In genomic region chr11:33802414-33802950, GRCh38 we compare ENCODE assay signal across 2 cellular contexts.
TF ChIP-seq lines count a peak whose summit lies in the region.

No MANE protein-coding gene starts in this region.

TF ChIP-seq in HCT116, 20 proteins besides CTCF, POLR2A, EP300 and RAD21 (continued from another document):
- TF ChIP-seq ZBTB33 (IDR thresholded peaks at IDR 0.05; ENCODE audit: extremely low read depth, insufficient replicate concordance, low read length) (peak; percentile 24), POLR2AphosphoS5 (IDR thresholded peaks at IDR 0.05; ENCODE audit: low read depth, low read length) (peak; percentile 46; the same call in 1 of the 2 replicates), YY1 (IDR thresholded peaks at IDR 0.05; ENCODE audit: extremely low read depth, insufficient replicate concordance, low read depth, low read length) (peak; percentile 73), SP1 (IDR thresholded peaks at IDR 0.05; ENCODE audit: low read depth) (peak; percentile 99), REST (IDR thresholded peaks at IDR 0.05; ENCODE audit: low read depth) (no peak), ELF1 (IDR thresholded peaks at IDR 0.05; ENCODE audit: borderline replicate concordance, low read depth) (no peak), SRF (IDR thresholded peaks at IDR 0.05; ENCODE audit: low read depth) (no peak), EGR1 (IDR thresholded peaks at IDR 0.05; ENCODE audit: low read depth) (no peak), MAX (IDR thresholded peaks at IDR 0.05) (peak; percentile 64), CBX3 (IDR thresholded peaks at IDR 0.05; ENCODE audit: low read depth) (peak; percentile 94), JUND (IDR thresholded peaks at IDR 0.05) (peak; percentile 95), ATF3 (IDR thresholded peaks at IDR 0.05) (no peak), EZH2 (IDR thresholded peaks at IDR 0.05) (no peak), ZNF274 (IDR thresholded peaks at IDR 0.05; ENCODE audit: low read depth, low read length) (no peak)

TF ChIP-seq in K562, 482 proteins besides CTCF, POLR2A, EP300 and RAD21 (continued from another document):
- peak; percentile 1 for TF ChIP-seq ZFP36 (IDR thresholded peaks at IDR 0.05; ENCODE audit: low read depth, low read length, partially characterized antibody)
- no peak for TF ChIP-seq MAFK (IDR thresholded peaks at IDR 0.05; ENCODE audit: low read length)
- TF ChIP-seq POLR2G (IDR thresholded peaks at IDR 0.05; ENCODE audit: low read depth, low read length): no peak
- TF ChIP-seq ARID2 (IDR thresholded peaks at IDR 0.05): no peak
- TF ChIP-seq ZNF121 (CRISPR knock-in tag; conservative IDR thresholded peaks at IDR 0.05): no peak
- TF ChIP-seq ZNF3 (CRISPR knock-in tag; IDR thresholded peaks at IDR 0.05): no peak
- TF ChIP-seq XRCC3 (IDR thresholded peaks at IDR 0.05): no peak
- TF ChIP-seq DACH1 (IDR thresholded peaks at IDR 0.05; ENCODE audit: partially characterized antibody): no peak
- no peak for TF ChIP-seq YY1 (IDR thresholded peaks at IDR 0.05; ENCODE audit: borderline replicate concordance in 1 of 3, control insufficient read depth in 1 of 3, extremely low read depth in 1 of 3, insufficient read depth in 3 of 3, insufficient read length in 1 of 3, insufficient replicate concordance in 2 of 3, low read depth in 1 of 3, low read length in 2 of 3)
- 0 out of 2 replicates have a peak, but pooled peaks have one; percentile 30 for TF ChIP-seq ZNF12 (CRISPR knock-in tag; IDR thresholded peaks at IDR 0.05)
- no peak for TF ChIP-seq JUNB (CRISPR knock-in tag; conservative IDR thresholded peaks at IDR 0.05)
- peak; percentile 91 for TF ChIP-seq TFAP4 (CRISPR knock-in tag; IDR thresholded peaks at IDR 0.05; ENCODE audit: borderline replicate concordance)
- no peak for TF ChIP-seq CTBP1 (IDR thresholded peaks at IDR 0.05; ENCODE audit: borderline replicate concordance)
- TF ChIP-seq SIRT6 (IDR thresholded peaks at IDR 0.05; ENCODE audit: low read depth, low read length): no peak
- TF ChIP-seq CBX2 (IDR thresholded peaks at IDR 0.05; ENCODE audit: insufficient read depth, low read length, poor library complexity, severe bottlenecking): peak; percentile 21
- TF ChIP-seq KLF6 (CRISPR knock-in tag; IDR thresholded peaks at IDR 0.05; ENCODE audit: borderline replicate concordance): no peak
- no peak for TF ChIP-seq BCLAF1 (IDR thresholded peaks at IDR 0.05; ENCODE audit: borderline replicate concordance in 1 of 2, control insufficient read depth in 1 of 2, low read depth in 2 of 2, low read length in 1 of 2)
- no peak for TF ChIP-seq SIN3A (IDR thresholded peaks at IDR 0.05; ENCODE audit: borderline replicate concordance in 2 of 2, control insufficient read depth in 1 of 2, low read depth in 2 of 2, low read length in 2 of 2)
- no peak for TF ChIP-seq MAFF (IDR thresholded peaks at IDR 0.05; ENCODE audit: low read length)
- TF ChIP-seq RBFOX2 (IDR thresholded peaks at IDR 0.05; ENCODE audit: low read depth, low read length): no peak
- TF ChIP-seq ZNF41 (CRISPR knock-in tag; conservative IDR thresholded peaks at IDR 0.05): no peak
- TF ChIP-seq THAP7 (CRISPR knock-in tag; IDR thresholded peaks at IDR 0.05): no peak
- TF ChIP-seq LCOR (CRISPR knock-in tag; IDR thresholded peaks at IDR 0.05): no peak
- no peak for TF ChIP-seq ATF6 (CRISPR knock-in tag; IDR thresholded peaks at IDR 0.05)
- TF ChIP-seq CUX1 (CRISPR knock-in tag; IDR thresholded peaks at IDR 0.05): no peak
- TF ChIP-seq ZNF280A (IDR thresholded peaks at IDR 0.05; ENCODE audit: low read depth, partially characterized antibody): no peak
- no peak for TF ChIP-seq LEF1 (IDR thresholded peaks at IDR 0.05)
- no peak for TF ChIP-seq ZNF512 (tag; IDR thresholded peaks at IDR 0.05)
- no peak for TF ChIP-seq KDM4B (IDR thresholded peaks at IDR 0.05; ENCODE audit: borderline replicate concordance in 2 of 2, low read depth in 1 of 2)
- TF ChIP-seq DIDO1 (tag; IDR thresholded peaks at IDR 0.05; ENCODE audit: low read depth): no peak
- peak; percentile 58 for TF ChIP-seq NEUROD1 (IDR thresholded peaks at IDR 0.05; ENCODE audit: borderline replicate concordance, low read depth, low read length, partially characterized antibody)
- TF ChIP-seq NCOA1 (IDR thresholded peaks at IDR 0.05; ENCODE audit: low read depth): no peak
- TF ChIP-seq ZNF347 (CRISPR knock-in tag; IDR thresholded peaks at IDR 0.05; ENCODE audit: low read depth): no peak
- TF ChIP-seq DDX20 (tag; IDR thresholded peaks at IDR 0.05; ENCODE audit: low read depth): no peak
- no peak for TF ChIP-seq ZNF586 (CRISPR knock-in tag; conservative IDR thresholded peaks at IDR 0.05)
- no peak for TF ChIP-seq TBP (optimal IDR thresholded peaks at IDR 0.05; ENCODE audit: low read depth, low read length)
- TF ChIP-seq ZNF436 (CRISPR knock-in tag; IDR thresholded peaks at IDR 0.05): no peak
- TF ChIP-seq JUN (IDR thresholded peaks at IDR 0.05; ENCODE audit: borderline replicate concordance, low read depth, low read length): no peak
- no peak for TF ChIP-seq JUN (CRISPR knock-in tag; IDR thresholded peaks at IDR 0.05; ENCODE audit: borderline replicate concordance)
- peak in 1 of 2 experiments; percentile 15 for TF ChIP-seq E2F6 (IDR thresholded peaks at IDR 0.05; ENCODE audit: borderline replicate concordance in 1 of 2, extremely low read depth in 1 of 2, insufficient read depth in 1 of 2, insufficient read length in 1 of 2, low read depth in 1 of 2, low read length in 1 of 2, poor library complexity in 1 of 2, severe bottlenecking in 1 of 2)
- no peak for TF ChIP-seq SIX5 (IDR thresholded peaks at IDR 0.05; ENCODE audit: borderline replicate concordance in 1 of 2, insufficient read depth in 1 of 2, low read depth in 1 of 2, low read length in 2 of 2)
- TF ChIP-seq TCFL5 (CRISPR knock-in tag; conservative IDR thresholded peaks at IDR 0.05): no peak
